In the genomic region with DNA sequence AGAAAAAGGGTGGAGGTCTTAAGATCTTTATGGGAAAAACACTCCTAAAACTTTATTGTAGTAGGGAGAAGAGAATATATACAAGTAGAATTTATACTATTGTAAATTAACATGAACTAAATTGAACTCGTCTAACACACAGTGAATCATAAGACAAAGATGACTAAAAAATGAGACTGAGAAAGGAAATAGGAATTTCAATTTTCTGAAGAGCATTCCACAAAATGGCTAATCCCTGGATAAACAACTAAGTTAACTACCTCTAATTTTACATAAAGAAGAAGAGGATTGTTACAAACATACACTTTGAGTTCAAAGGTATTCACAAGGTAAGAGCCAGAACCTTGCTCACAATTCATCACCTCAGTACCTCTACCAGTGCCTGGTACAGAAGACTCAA, we compare ENCODE assay signal across 9 cellular contexts. TPM values are rescaled to one million over a fixed set of nuclear protein-coding genes. Genes with fewer than 3 reads are reported as not detected.
DNase-seq lines count a peak whose midpoint lies in the region; ATAC-seq and TF ChIP-seq lines count a peak whose summit lies in the region.
"Had no signal": no experiment of that assay in that cellular context is flagged by ENCODE, and none has a peak within 500 bp of the region (broad histone marks: within the 10 kb centered on the region; RNA-seq: fewer than 3 reads in every experiment).

No MANE protein-coding gene starts in this region.

- H3K36me3 ChIP-seq in RWPE2 (ENCODE audit: low read depth), result peaks cover 15% of the 10 kb centered on the region
- H3K36me3 ChIP-seq in rectal smooth muscle tissue (ENCODE audit: control insufficient read depth, insufficient read depth, low read length), result no peaks in the 10 kb centered on the region

- DNase-seq in ELR (ENCODE audit: low read depth), result peak; percentile 82
- DNase-seq in RWPE2 (ENCODE audit: low spot score), result no peak
- peak; percentile 50 for DNase-seq in epithelial cell of esophagus (ENCODE audit: low read depth)
- DNase-seq in activated gamma-delta T cell treated with Interleukin-2 at 50 U/mL for 16 hours, result no peak
- no peak for DNase-seq in left cardiac atrium
- DNase-seq: activated CD8-positive, alpha-beta memory T cell treated with anti-CD3 and anti-CD28 coated beads for 24 hours had no signal

- no peaks in the 10 kb centered on the region for H3K27me3 ChIP-seq in RWPE2 (ENCODE audit: insufficient read depth, poor library complexity, severe bottlenecking)
- no peaks in the 10 kb centered on the region for H3K27me3 ChIP-seq in rectal smooth muscle tissue (ENCODE audit: control insufficient read depth, insufficient read depth, low read length)

- H3K9ac ChIP-seq in rectal smooth muscle tissue (ENCODE audit: low read length), result no peak overlapping the region

- peak overlapping the region; percentile 74 for H3K27ac ChIP-seq in RWPE2 (ENCODE audit: poor library complexity, severe bottlenecking)
- no peak overlapping the region for H3K27ac ChIP-seq in rectal smooth muscle tissue (ENCODE audit: low read depth, low read length)

- H3K9me3 ChIP-seq in RWPE2 (ENCODE audit: severe bottlenecking), result no peaks in the 10 kb centered on the region

- H3K4me3 ChIP-seq in RWPE2 (ENCODE audit: severe bottlenecking), result peak overlapping the region; percentile 95
- H3K4me3 ChIP-seq in epithelial cell of esophagus (ENCODE audit: low read length), result peak overlapping the region; percentile 78
- H3K4me3 ChIP-seq in rectal smooth muscle tissue (ENCODE audit: low read length), result peak overlapping the region; percentile 89

- peak; percentile 34 for ATAC-seq in RWPE2 (ENCODE audit: low read depth)
- ATAC-seq in HG03432 (IDR thresholded peaks at IDR 0.05; ENCODE audit: unreplicated experiment), result no peak
- no peak for ATAC-seq in HG03280 (IDR thresholded peaks at IDR 0.05; ENCODE audit: unreplicated experiment)
- no peak for ATAC-seq in left cardiac atrium

- TF ChIP-seq CTCF in RWPE2 (IDR thresholded peaks at IDR 0.05; ENCODE audit: poor library complexity, severe bottlenecking) (no peak), epithelial cell of esophagus (IDR thresholded peaks at IDR 0.05; ENCODE audit: insufficient read depth, low read depth, low read length, missing control alignments) (no peak)

- H3K4me1 ChIP-seq in RWPE2 (ENCODE audit: insufficient read depth, poor library complexity, severe bottlenecking) (peaks cover 21% of the 10 kb centered on the region), rectal smooth muscle tissue (ENCODE audit: control insufficient read depth, insufficient read depth, low read length) (peaks cover 16% of the 10 kb centered on the region)

- intact Hi-C loops in left cardiac atrium (cut with DNase I), result loop anchor here (5.0 kb wide), 2 partner anchors 193 to 213 kb away; no protein-coding TSS in a partner anchor

RNA-seq across cellular contexts. Expression of a gene that starts 2.0 kb away (rescaled TPM):
- total RNA-seq in left cardiac atrium, result 10 to 100 TPM; 17.6 to 25.3 TPM

RNA-seq across cellular contexts. Expression of a gene that starts 29.6 kb away (rescaled TPM):
- total RNA-seq in left cardiac atrium, result 1 to 10 TPM; 1.7 TPM

Comparison
In these comparisons a context has a peak if more than half of its experiments do, and no peak if none do; other contexts are left out.
1. DNase-seq: peak in ELR (single experiment) and epithelial cell of esophagus (single experiment); none in RWPE2 (single experiment), activated gamma-delta T cell treated with Interleukin-2 at 50 U/mL for 16 hours (single experiment) and left cardiac atrium (single experiment).
2. Peak in every context shown above with its lines, with median percentiles within 50 percentile points of each other: H3K4me3 ChIP-seq.